In the genomic region with DNA sequence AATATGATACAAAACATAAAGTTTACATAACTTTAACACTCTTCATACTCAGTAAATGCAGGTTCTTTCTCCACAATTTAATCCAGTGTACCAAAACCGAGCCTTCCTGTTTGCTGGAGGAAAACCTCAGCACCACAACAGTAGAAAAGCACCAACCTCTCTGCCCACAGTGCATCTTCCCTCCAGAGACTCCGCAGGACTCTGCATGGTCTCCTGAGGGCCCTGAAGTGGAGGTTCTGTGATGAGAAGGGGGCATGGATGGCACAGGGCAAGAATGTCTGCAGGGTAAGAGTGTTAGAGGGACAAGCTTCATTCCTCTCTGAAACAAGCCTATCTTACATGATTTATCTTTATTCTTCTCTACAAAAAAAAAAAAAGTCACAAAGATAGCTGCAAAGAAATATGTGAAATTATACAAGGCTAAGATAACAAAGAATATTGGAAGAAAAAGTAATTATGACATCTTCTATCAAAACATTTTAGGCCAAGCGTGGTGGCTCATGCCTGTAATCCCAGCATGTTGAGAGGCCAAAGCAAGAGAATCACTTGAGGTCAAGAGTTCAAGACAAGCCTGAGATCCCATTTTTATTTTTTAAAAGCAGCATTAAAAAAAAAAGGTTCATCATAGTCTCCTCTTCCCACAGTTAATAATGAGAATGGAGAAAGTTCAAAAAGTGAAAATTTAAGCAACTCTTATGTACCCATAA, we compare ENCODE assay signal across 24 cellular contexts.
DNase-seq lines count a peak whose midpoint lies in the region; ATAC-seq, FAIRE-seq and TF ChIP-seq lines count a peak whose summit lies in the region.
"Had no signal": no experiment of that assay in that cellular context is flagged by ENCODE, and none has a peak within 500 bp of the region (broad histone marks: within the 10 kb centered on the region; RNA-seq: fewer than 3 reads in every experiment).

No MANE protein-coding gene starts in this region.

- H3K9ac ChIP-seq in BLaER1 (no peak overlapping the region), DND-41 (ENCODE audit: low read depth, low read length) (no peak overlapping the region), K562 (ENCODE audit: insufficient read depth in 1 of 2, low read depth in 2 of 2, low read length in 2 of 2) (no peak overlapping the region)
- H3K9ac ChIP-seq: GM23248 had no signal

- TF ChIP-seq RAD21 in K562 (CRISPR knock-in tag; conservative IDR thresholded peaks at IDR 0.05 in 1 of 2, IDR thresholded peaks at IDR 0.05 in 1 of 2) = no peak

- no peak overlapping the region for H2AFZ ChIP-seq in DND-41 (ENCODE audit: low read depth, low read length)
- H2AFZ ChIP-seq in K562 (ENCODE audit: low read depth, low read length) = no peak overlapping the region
- H2AFZ ChIP-seq: GM23248 had no signal

- no peak for FAIRE-seq in K562 (lab: Jason Lieb, UNC)
- FAIRE-seq: A549, GM12878, GM19239, H1 had no signal

- TF ChIP-seq CTCF in DND-41 (IDR thresholded peaks at IDR 0.05; ENCODE audit: borderline replicate concordance, extremely low read depth, low read length, poor library complexity, severe bottlenecking) = no peak
- TF ChIP-seq CTCF in K562 (IDR thresholded peaks at IDR 0.05 in 2 of 3, conservative IDR thresholded peaks at IDR 0.05 in 1 of 3; ENCODE audit: insufficient read depth in 2 of 3, low read depth in 1 of 3, low read length in 3 of 3) = no peak
- TF ChIP-seq CTCF in coronary artery (IDR thresholded peaks at IDR 0.05) = no peak

- H4K20me1 ChIP-seq in BLaER1 (no peaks in the 10 kb centered on the region), DND-41 (ENCODE audit: insufficient read depth, low read length) (no peaks in the 10 kb centered on the region), K562 (replicated peaks; ENCODE audit: control insufficient read depth, insufficient read depth, low read length) (peaks cover 46% of the 10 kb centered on the region)

- TF ChIP-seq EP300 in K562 (IDR thresholded peaks at IDR 0.05; ENCODE audit: low read length) = no peak

- BruUV-seq in K562 (replicated peaks; lab: Mats Ljungman, UMichigan) = no TSS peak

- intact Hi-C loops in K562 (cut with micrococcal nuclease) (no loop called here), head of caudate nucleus (cut with DNase I) (no loop called here)

- CTCF ChIA-PET in K562 (lab: Yijun Ruan, JAX; ENCODE audit: low intra/inter-chr PET ratio) = interaction anchor here (0.6 kb wide), 1 partner anchor 18 kb away, joined by 3 read pairs; no protein-coding TSS in a partner anchor

- in situ Hi-C loops in K562 (cut with MboI) = no loop called here

- peak; percentile 77 for ATAC-seq in DND-41 (ENCODE audit: insufficient read depth, low read depth)
- ATAC-seq in K562 = no peak
- ATAC-seq: A549; CD8-positive, alpha-beta T cell; GM12878 had no signal

- 0 out of 2 replicates have a peak, but pooled peaks cover 14% of the 10 kb centered on the region for H3K27me3 ChIP-seq in BLaER1
- peaks cover 3% of the 10 kb centered on the region for H3K27me3 ChIP-seq in DND-41 (ENCODE audit: insufficient read depth, low read length, poor library complexity)
- peaks cover 22 to 39% of the 10 kb centered on the region in 2 experiments for H3K27me3 ChIP-seq in K562 (ENCODE audit: control insufficient read depth in 2 of 2, insufficient read depth in 2 of 2, low read length in 2 of 2)

- POLR2A ChIA-PET in K562 (lab: Yijun Ruan, JAX) = interaction anchor here (0.5 to 3.1 kb wide), 9 partner anchors 8 to 320 kb away, joined by 3 to 14 read pairs (median 3); no protein-coding TSS in a partner anchor

- H3K36me3 ChIP-seq in BLaER1 = no peaks in the 10 kb centered on the region
- H3K36me3 ChIP-seq in DND-41 (ENCODE audit: insufficient read depth, low read length) = no peaks in the 10 kb centered on the region
- H3K36me3 ChIP-seq in K562 (ENCODE audit: control insufficient read depth, insufficient read depth, low read length) = no peaks in the 10 kb centered on the region
- H3K36me3 ChIP-seq: BE2C had no signal

- DNase-seq in DND-41 (peak; percentile 46), K562 (ENCODE audit: extremely low read depth in 1 of 4, low spot score in 3 of 4) (no peak), head of caudate nucleus (no peak), coronary artery (ENCODE audit: low spot score) (no peak), dedifferentiated amniotic fluid mesenchymal stem cell (ENCODE audit: extremely low spot score) (no peak)
- DNase-seq: 8988T; ACHN; AML-193; BE2C; Caco-2; CD4-positive, CD25-positive, alpha-beta regulatory T cell; CD8-positive, alpha-beta T cell; DMS153; EL; GDM1; GM23248; H7; HCEC 1CT had no signal

- H3K79me2 ChIP-seq in DND-41 (ENCODE audit: insufficient read depth, low read length) (no peaks in the 10 kb centered on the region), K562 (ENCODE audit: control insufficient read depth, insufficient read depth, low read length) (no peaks in the 10 kb centered on the region)

- no peak for TF ChIP-seq POLR2A in K562 (conservative IDR thresholded peaks at IDR 0.05)

- H3K4me1 ChIP-seq in BLaER1 (peaks cover 74% of the 10 kb centered on the region), DND-41 (ENCODE audit: insufficient read depth, low read length) (peaks cover 11% of the 10 kb centered on the region), K562 (replicated peaks in 1 of 2; ENCODE audit: control insufficient read depth in 2 of 2, insufficient read depth in 2 of 2, low read length in 2 of 2) (no peaks in the 10 kb centered on the region)
- H3K4me1 ChIP-seq: A549, BE2C had no signal

- H3K4me3 ChIP-seq in BLaER1 (no peak overlapping the region), DND-41 (ENCODE audit: low read depth in 1 of 2, low read length in 2 of 2) (no peak overlapping the region), K562 (no peak overlapping the region), coronary artery (no peak overlapping the region)
- H3K4me3 ChIP-seq: A549, GM12878, GM23248 had no signal

- 2% methylated on average over 3 of the region's 3 CpGs for WGBS in K562 (ENCODE audit: insufficient coverage, low coverage, missing lambda C conversion rate)

- H3K4me2 ChIP-seq in BLaER1 (peak overlapping the region; percentile 64), DND-41 (ENCODE audit: insufficient read depth, low read length) (no peak overlapping the region), K562 (ENCODE audit: insufficient read depth, low read length) (no peak overlapping the region)
- H3K4me2 ChIP-seq: A549 had no signal

- H3K27ac ChIP-seq in BLaER1 = no peak overlapping the region
- H3K27ac ChIP-seq in DND-41 (ENCODE audit: low read length) = no peak overlapping the region
- H3K27ac ChIP-seq in K562 (ENCODE audit: extremely low read depth, low read depth, low read length) = no peak overlapping the region
- H3K27ac ChIP-seq in coronary artery = no peak overlapping the region
- H3K27ac ChIP-seq: A549, C4-2B, GM23248 had no signal

- peaks cover 4% of the 10 kb centered on the region for H3K9me1 ChIP-seq in K562 (ENCODE audit: control insufficient read depth, insufficient read depth, low read length)

- H3K9me3 ChIP-seq in BLaER1 = no peaks in the 10 kb centered on the region
- H3K9me3 ChIP-seq in DND-41 (ENCODE audit: insufficient read depth, low read length, severe bottlenecking) = no peaks in the 10 kb centered on the region
- no peaks in the 10 kb centered on the region for H3K9me3 ChIP-seq in K562 (replicated peaks; ENCODE audit: control insufficient read depth, insufficient read depth, low read depth, low read length)
- H3K9me3 ChIP-seq: A549, BE2C, Caco-2 had no signal

TF ChIP-seq in K562, 482 proteins besides CTCF, POLR2A, EP300 and RAD21:
- TF ChIP-seq ZSCAN29 (IDR thresholded peaks at IDR 0.05) (no peak), ZNF253 (CRISPR knock-in tag; conservative IDR thresholded peaks at IDR 0.05) (no peak), PRMT5 (CRISPR knock-in tag; IDR thresholded peaks at IDR 0.05) (0 out of 2 replicates have a peak, but pooled peaks have one; percentile 51), CHD4 (IDR thresholded peaks at IDR 0.05; ENCODE audit: insufficient read depth, insufficient replicate concordance, low read depth, low read length, poor library complexity, severe bottlenecking) (no peak), ZNF140 (CRISPR knock-in tag; IDR thresholded peaks at IDR 0.05) (peak; percentile 68; the same call in 1 of the 2 replicates), CCNT2 (IDR thresholded peaks at IDR 0.05; ENCODE audit: borderline replicate concordance, extremely low read depth, insufficient read length, low read depth, low read length) (no peak), BACH1 (tag; IDR thresholded peaks at IDR 0.05) (no peak), NEUROD1 (IDR thresholded peaks at IDR 0.05; ENCODE audit: borderline replicate concordance, low read depth, low read length, partially characterized antibody) (no peak)
